9 cellular contexts compared by ENCODE assay signal in genomic region chr5:73387630-73388370, GRCh38.
DNase-seq lines count a peak whose midpoint lies in the region; ATAC-seq, FAIRE-seq and TF ChIP-seq lines count a peak whose summit lies in the region.
"Had no signal": no experiment of that assay in that cellular context is flagged by ENCODE, and none has a peak within 500 bp of the region (broad histone marks: within the 10 kb centered on the region; RNA-seq: fewer than 3 reads in every experiment).

No MANE protein-coding gene starts in this region.

- in situ Hi-C loops in GM12878 (cut with MboI) = no loop called here

- no peaks in the 10 kb centered on the region for H3K79me2 ChIP-seq in GM12878 (ENCODE audit: control insufficient read depth, insufficient read depth, low read length)

- H3K4me2 ChIP-seq in GM12878 (ENCODE audit: control insufficient read depth, insufficient read depth) = peak overlapping the region; percentile 43

- H3K9me3 ChIP-seq in KOPT-K1 (ENCODE audit: insufficient read depth, low read length, poor library complexity, severe bottlenecking) (peaks cover 35% of the 10 kb centered on the region), GM12878 (replicated peaks; ENCODE audit: control insufficient read depth, insufficient read depth, low read length) (peaks cover 13% of the 10 kb centered on the region), suprapubic skin (peaks cover 7% of the 10 kb centered on the region)

- H3K4me3 ChIP-seq in GM12878 = peak overlapping the region; percentile 22; the same call in 1 of the 2 replicates
- H3K4me3 ChIP-seq in suprapubic skin = no peak overlapping the region

- H3K27me3 ChIP-seq in GM12878 (replicated peaks in 1 of 2; ENCODE audit: control insufficient read depth in 2 of 2, insufficient read depth in 2 of 2, low read length in 1 of 2) = no peaks in the 10 kb centered on the region; a peak in 1 of 4 replicates
- H3K27me3 ChIP-seq in suprapubic skin = peaks cover 25% of the 10 kb centered on the region

- H3K4me1 ChIP-seq in GM12878 (ENCODE audit: control insufficient read depth, insufficient read depth, low read length) (peaks cover 11% of the 10 kb centered on the region), suprapubic skin (no peaks in the 10 kb centered on the region)

- TF ChIP-seq CTCF in GM12878 (IDR thresholded peaks at IDR 0.05 in 2 of 3, conservative IDR thresholded peaks at IDR 0.05 in 1 of 3; ENCODE audit: control insufficient read depth in 2 of 3, extremely low read depth in 1 of 3, insufficient read depth in 1 of 3, low read depth in 3 of 3, low read length in 3 of 3) = no peak
- no peak for TF ChIP-seq CTCF in suprapubic skin (IDR thresholded peaks at IDR 0.05)

- DNase-seq in NCI-H1105 treated with DMSO at 0.1 percent for 48 hours (lab: John Stamatoyannopoulos, UW) (peak; percentile 34), NCI-H1105 (lab: John Stamatoyannopoulos, UW) (no peak), GM12878 (ENCODE audit: low read depth, low spot score) (peak; percentile 76), HuH-7.5 (ENCODE audit: low spot score) (no peak), suprapubic skin (ENCODE audit: low spot score in 2 of 2) (no peak), NCI-H526 treated with DMSO at 0.1 percent for 48 hours (lab: John Stamatoyannopoulos, UW) (no peak)

- POLR2A ChIA-PET in GM12878 (lab: Charles Lee) = interaction anchor here (1.6 kb wide), 1 partner anchor 10 kb away, joined by 3 read pairs; no protein-coding TSS in a partner anchor

- RAD21 ChIA-PET in GM12878 (lab: Charles Lee; ENCODE audit: unreplicated experiment) = no interaction called here

- FAIRE-seq in GM12878 (lab: Jason Lieb, UNC) = peak; percentile 54

- no peak for TF ChIP-seq POLR2A in GM12878 (IDR thresholded peaks at IDR 0.05; ENCODE audit: low read depth, low read length)
- TF ChIP-seq POLR2A in suprapubic skin (IDR thresholded peaks at IDR 0.05) = no peak

- intact Hi-C loops in GM12878 (cut with micrococcal nuclease; ENCODE audit: unreplicated experiment) = loop anchor here (10.0 kb wide), 1 partner anchor 57 kb away; the partner anchor contains the start of gene FOXD1

- TF ChIP-seq RAD21 in GM12878 (IDR thresholded peaks at IDR 0.05; ENCODE audit: insufficient read depth, low read depth, low read length) = no peak

- 2% methylated on average over 7 of the region's 7 CpGs for WGBS in GM12878 (ENCODE audit: insufficient coverage, insufficient replicate concordance, low lambda C conversion rate, missing lambda C conversion rate)
- WGBS in suprapubic skin = 63% methylated on average over 7 of the region's 7 CpGs

- H3K9ac ChIP-seq in GM12878 (ENCODE audit: control insufficient read depth, insufficient read depth, low read length) = no peak overlapping the region

- SMC1A ChIA-PET in GM12878 (lab: Charles Lee; ENCODE audit: uncharacterized antibody, unreplicated experiment) = interaction anchor here (0.5 to 0.9 kb wide), 3 partner anchors 11 to 45 kb away, joined by 3 to 4 read pairs (median 4); no protein-coding TSS in a partner anchor

- H3K36me3 ChIP-seq in KOPT-K1 (ENCODE audit: insufficient read depth, low read length) = no peaks in the 10 kb centered on the region
- H3K36me3 ChIP-seq in GM12878 (ENCODE audit: control insufficient read depth in 2 of 2, insufficient read depth in 2 of 2, low read length in 1 of 2) = no peaks in the 10 kb centered on the region
- H3K36me3 ChIP-seq in suprapubic skin = no peaks in the 10 kb centered on the region

- H2AFZ ChIP-seq in GM12878 (ENCODE audit: control insufficient read depth, low read depth, low read length) = peak overlapping the region; percentile 24

- CTCF ChIA-PET in GM12878 (lab: Yijun Ruan, JAX) = no interaction called here

- H3K27ac ChIP-seq in KOPT-K1 (ENCODE audit: low read depth, low read length, poor library complexity, severe bottlenecking) (peak overlapping the region; percentile 45), GM12878 (ENCODE audit: control insufficient read depth, insufficient read depth) (peak overlapping the region; percentile 39), suprapubic skin (no peak overlapping the region)
- H3K27ac ChIP-seq: 22Rv1 had no signal

- no TSS peak for BruUV-seq in GM12878 (replicated peaks; lab: Mats Ljungman, UMichigan)

- H4K20me1 ChIP-seq in GM12878 (ENCODE audit: control insufficient read depth, insufficient read depth) = no peaks in the 10 kb centered on the region

- ATAC-seq in GM21737 (IDR thresholded peaks at IDR 0.05; ENCODE audit: unreplicated experiment) (peak; percentile 90), GM12878 (peak; percentile 93)

- TF ChIP-seq EP300 in GM12878 (IDR thresholded peaks at IDR 0.05; ENCODE audit: borderline replicate concordance in 1 of 2, control insufficient read depth in 1 of 2, low read depth in 2 of 2, low read length in 2 of 2) (peak in 1 of 2 experiments; percentile 72; a peak in 3 of 4 replicates), suprapubic skin (IDR thresholded peaks at IDR 0.05) (no peak)

TF ChIP-seq in GM12878, 131 proteins besides CTCF, POLR2A, EP300 and RAD21 (continues in another document):
- TF ChIP-seq HDAC6 (IDR thresholded peaks at IDR 0.05; ENCODE audit: unreplicated experiment) (no peak), TCF12 (IDR thresholded peaks at IDR 0.05; ENCODE audit: low read depth, low read length) (peak; percentile 87), ASH2L (IDR thresholded peaks at IDR 0.05; ENCODE audit: borderline replicate concordance, low read depth) (peak; percentile 60; the same call in 1 of the 2 replicates), KDM1A (IDR thresholded peaks at IDR 0.05; ENCODE audit: borderline replicate concordance) (no peak), TCF3 (IDR thresholded peaks at IDR 0.05; ENCODE audit: borderline replicate concordance, insufficient read depth, low read depth, low read length) (peak; percentile 39; the same call in 1 of the 2 replicates), PAX5 (IDR thresholded peaks at IDR 0.05; ENCODE audit: borderline replicate concordance, low read depth, low read length) (no peak), ZSCAN29 (IDR thresholded peaks at IDR 0.05) (0 out of 2 replicates have a peak, but pooled peaks have one; percentile 17), CBFB (IDR thresholded peaks at IDR 0.05; ENCODE audit: low read depth) (no peak), IKZF2 (IDR thresholded peaks at IDR 0.05) (peak; percentile 30 to 58; a peak in 2 of 4 replicates), ETV6 (conservative IDR thresholded peaks at IDR 0.05 in 1 of 2, IDR thresholded peaks at IDR 0.05 in 1 of 2; ENCODE audit: borderline replicate concordance in 1 of 2, low read depth in 1 of 2) (0 out of 4 replicates have a peak, but pooled peaks of 1 of the 2 experiments have one; percentile 20), NFIC (IDR thresholded peaks at IDR 0.05; ENCODE audit: low read depth, low read length) (0 out of 2 replicates have a peak, but pooled peaks have one; percentile 38), ATF7 (IDR thresholded peaks at IDR 0.05; ENCODE audit: low read depth) (peak; percentile 18; the same call in 1 of the 2 replicates), PKNOX1 (IDR thresholded peaks at IDR 0.05) (0 out of 2 replicates have a peak, but pooled peaks have one; percentile 10)
- TF ChIP-seq, protein P1, sequence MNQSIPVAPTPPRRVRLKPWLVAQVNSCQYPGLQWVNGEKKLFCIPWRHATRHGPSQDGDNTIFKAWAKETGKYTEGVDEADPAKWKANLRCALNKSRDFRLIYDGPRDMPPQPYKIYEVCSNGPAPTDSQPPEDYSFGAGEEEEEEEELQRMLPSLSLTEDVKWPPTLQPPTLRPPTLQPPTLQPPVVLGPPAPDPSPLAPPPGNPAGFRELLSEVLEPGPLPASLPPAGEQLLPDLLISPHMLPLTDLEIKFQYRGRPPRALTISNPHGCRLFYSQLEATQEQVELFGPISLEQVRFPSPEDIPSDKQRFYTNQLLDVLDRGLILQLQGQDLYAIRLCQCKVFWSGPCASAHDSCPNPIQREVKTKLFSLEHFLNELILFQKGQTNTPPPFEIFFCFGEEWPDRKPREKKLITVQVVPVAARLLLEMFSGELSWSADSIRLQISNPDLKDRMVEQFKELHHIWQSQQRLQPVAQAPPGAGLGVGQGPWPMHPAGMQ (IDR thresholded peaks at IDR 0.05; ENCODE audit: borderline replicate concordance) = no peak

Comparison
In these comparisons a context has a peak if more than half of its experiments do, and no peak if none do; other contexts are left out.
1. DNase-seq: peak in NCI-H1105 treated with DMSO at 0.1 percent for 48 hours (single experiment) and GM12878 (single experiment); none in NCI-H1105 (single experiment), HuH-7.5 (single experiment), suprapubic skin (0 of 2) and NCI-H526 treated with DMSO at 0.1 percent for 48 hours (single experiment).